In the genomic region with DNA sequence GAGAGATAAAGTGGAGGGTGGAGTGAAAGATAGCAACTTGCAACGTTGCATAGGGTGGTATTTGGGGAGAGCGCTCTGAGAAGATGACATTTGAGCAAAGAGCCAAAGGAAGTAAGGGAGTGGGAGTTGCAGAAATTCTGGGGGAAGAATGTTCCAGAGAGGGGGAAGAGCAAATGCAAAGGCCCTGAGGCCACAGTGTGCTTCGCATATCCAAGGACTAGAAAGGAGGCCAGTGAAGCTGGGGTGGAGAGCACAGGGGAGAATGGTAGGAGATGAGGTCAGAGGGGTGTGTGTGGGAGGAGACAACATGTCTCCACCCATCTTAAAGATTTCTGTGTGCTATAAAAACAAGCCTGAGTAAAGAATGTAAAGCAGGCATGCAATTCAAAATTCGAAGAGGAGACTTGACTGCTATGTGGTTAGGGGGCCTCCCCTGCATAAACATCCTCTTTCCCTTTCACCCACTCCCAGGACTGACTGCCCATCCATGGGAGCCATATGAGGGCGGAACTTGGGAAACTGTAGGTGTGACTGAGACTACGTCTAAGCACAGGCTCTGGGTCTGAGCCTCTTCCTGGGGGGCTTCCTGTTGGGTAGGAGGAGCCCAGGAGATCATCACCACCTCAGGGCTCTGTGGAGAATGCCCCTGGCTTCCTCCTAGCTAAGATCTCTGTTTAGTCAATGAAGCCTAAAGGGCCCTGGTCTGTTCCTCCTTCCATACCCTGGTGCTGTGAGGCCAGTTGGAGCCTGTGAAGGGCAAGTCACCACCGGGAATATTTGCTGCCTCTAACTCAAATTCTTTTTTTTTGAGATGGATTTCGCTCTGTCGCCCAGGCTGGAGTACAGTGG, we compare ENCODE assay signal across 8 cellular contexts. TPM values are rescaled to one million over a fixed set of nuclear protein-coding genes. Genes with fewer than 3 reads are reported as not detected.
A peak's percentile ranks its signal among the peaks of the same experiment; 100 is the strongest.
DNase-seq lines count a peak whose midpoint lies in the region; ATAC-seq and TF ChIP-seq lines count a peak whose summit lies in the region.

No MANE protein-coding gene starts in this region.

- ATAC-seq in activated naive CD8-positive, alpha-beta T cell treated with anti-CD3 and anti-CD28 coated beads, Interleukin-2, amount 50 U/mL, for 24 hours, result peak; percentile 5
- no peak for ATAC-seq in stimulated activated effector memory CD8-positive, alpha-beta T cell treated with anti-CD3 and anti-CD28 coated beads, Interleukin-12 subunit alpha, Interleukin-12 subunit beta, amount 100 ng/mL, for 72 hours
- ATAC-seq in psoas muscle, result no peak

- H3K4me3 ChIP-seq in CD8-positive, alpha-beta memory T cell (ENCODE audit: low read length), result no peak overlapping the region
- no peak overlapping the region for H3K4me3 ChIP-seq in psoas muscle

- no peak for TF ChIP-seq CTCF in psoas muscle (IDR thresholded peaks at IDR 0.05)

- no peaks in the 10 kb centered on the region for H3K36me3 Mint-ChIP-seq in CD8-positive, alpha-beta memory T cell
- H3K36me3 Mint-ChIP-seq in activated naive CD8-positive, alpha-beta T cell treated with anti-CD3 and anti-CD28 coated beads, Interleukin-2, amount 50 U/mL, for 24 hours (ENCODE audit: low read depth), result no peaks in the 10 kb centered on the region
- H3K36me3 Mint-ChIP-seq in stimulated activated effector memory CD8-positive, alpha-beta T cell treated with anti-CD3 and anti-CD28 coated beads, Interleukin-12 subunit alpha, Interleukin-12 subunit beta, amount 100 ng/mL, for 72 hours, result no peaks in the 10 kb centered on the region

- H3K27ac Mint-ChIP-seq in CD8-positive, alpha-beta memory T cell, result peak overlapping the region in 2 of 8 donors; percentile 29 to 71
- H3K27ac Mint-ChIP-seq in activated naive CD8-positive, alpha-beta T cell treated with anti-CD3 and anti-CD28 coated beads, Interleukin-2, amount 50 U/mL, for 24 hours, result peak overlapping the region; percentile 15
- no peak overlapping the region for H3K27ac Mint-ChIP-seq in stimulated activated effector memory CD8-positive, alpha-beta T cell treated with anti-CD3 and anti-CD28 coated beads, Interleukin-12 subunit alpha, Interleukin-12 subunit beta, amount 100 ng/mL, for 72 hours

- H3K27me3 ChIP-seq in CD8-positive, alpha-beta memory T cell (ENCODE audit: insufficient read depth, low read length, poor library complexity, severe bottlenecking), result no peaks in the 10 kb centered on the region
- H3K27me3 ChIP-seq in psoas muscle (ENCODE audit: insufficient read depth in 3 of 3, low read length in 2 of 3), result no peaks in the 10 kb centered on the region

- peak overlapping the region; percentile 51 for H3K27ac ChIP-seq in CD8-positive, alpha-beta memory T cell (ENCODE audit: low read depth, low read length)
- H3K27ac ChIP-seq in psoas muscle, result no peak overlapping the region

- no peaks in the 10 kb centered on the region for H3K9me3 ChIP-seq in CD8-positive, alpha-beta memory T cell (ENCODE audit: low read length)
- H3K9me3 ChIP-seq in psoas muscle, result no peaks in the 10 kb centered on the region

- WGBS in psoas muscle, 3 donors, result 80 to 81% (median 80%) methylated on average over 9 of the region's 9 CpGs

- H3K36me3 ChIP-seq in CD8-positive, alpha-beta memory T cell (ENCODE audit: insufficient read depth, low read length), result no peaks in the 10 kb centered on the region
- no peaks in the 10 kb centered on the region for H3K36me3 ChIP-seq in psoas muscle (ENCODE audit: insufficient read depth in 1 of 2, low read depth in 1 of 2)

- intact Hi-C loops in psoas muscle (cut with DNase I), result no loop called here

- H3K27me3 Mint-ChIP-seq in CD8-positive, alpha-beta memory T cell, result peaks cover 19 to 21% of the 10 kb centered on the region in 2 donors
- peaks cover 2% of the 10 kb centered on the region for H3K27me3 Mint-ChIP-seq in activated naive CD8-positive, alpha-beta T cell treated with anti-CD3 and anti-CD28 coated beads, Interleukin-2, amount 50 U/mL, for 24 hours

- CTCF ChIA-PET in CD8-positive, alpha-beta memory T cell (lab: Charles Lee), result no interaction called here

- peaks cover 19 to 24% (median 19%) of the 10 kb centered on the region in 3 donors for H3K4me1 Mint-ChIP-seq in CD8-positive, alpha-beta memory T cell
- peaks cover 44% of the 10 kb centered on the region for H3K4me1 Mint-ChIP-seq in activated naive CD8-positive, alpha-beta T cell treated with anti-CD3 and anti-CD28 coated beads, Interleukin-2, amount 50 U/mL, for 24 hours
- H3K4me1 Mint-ChIP-seq in stimulated activated effector memory CD8-positive, alpha-beta T cell treated with anti-CD3 and anti-CD28 coated beads, Interleukin-12 subunit alpha, Interleukin-12 subunit beta, amount 100 ng/mL, for 72 hours, result peaks cover 20% of the 10 kb centered on the region

- POLR2A ChIA-PET in CD8-positive, alpha-beta memory T cell (lab: Charles Lee), result no interaction called here

- H3K9me3 Mint-ChIP-seq in CD8-positive, alpha-beta memory T cell, result no peaks in the 10 kb centered on the region
- H3K9me3 Mint-ChIP-seq in activated naive CD8-positive, alpha-beta T cell treated with anti-CD3 and anti-CD28 coated beads, Interleukin-2, amount 50 U/mL, for 24 hours, result no peaks in the 10 kb centered on the region
- H3K9me3 Mint-ChIP-seq in stimulated activated effector memory CD8-positive, alpha-beta T cell treated with anti-CD3 and anti-CD28 coated beads, Interleukin-12 subunit alpha, Interleukin-12 subunit beta, amount 100 ng/mL, for 72 hours, result no peaks in the 10 kb centered on the region

- H3K4me3 Mint-ChIP-seq in CD8-positive, alpha-beta memory T cell, result peak overlapping the region in 1 of 7 donors; percentile 43
- H3K4me3 Mint-ChIP-seq in activated naive CD8-positive, alpha-beta T cell treated with anti-CD3 and anti-CD28 coated beads, Interleukin-2, amount 50 U/mL, for 24 hours, result no peak overlapping the region
- no peak overlapping the region for H3K4me3 Mint-ChIP-seq in stimulated activated effector memory CD8-positive, alpha-beta T cell treated with anti-CD3 and anti-CD28 coated beads, Interleukin-12 subunit alpha, Interleukin-12 subunit beta, amount 100 ng/mL, for 72 hours

- no peaks in the 10 kb centered on the region for H3K4me1 ChIP-seq in CD8-positive, alpha-beta memory T cell (ENCODE audit: insufficient read depth, low read length)
- no peaks in the 10 kb centered on the region for H3K4me1 ChIP-seq in psoas muscle

- DNase-seq in CD8-positive, alpha-beta memory T cell, result no peak
- DNase-seq in HT1080 (ENCODE audit: low read depth), result peak; percentile 32
- DNase-seq in activated naive CD8-positive, alpha-beta T cell treated with anti-CD3 and anti-CD28 coated beads, Interleukin-2, amount 50 U/mL, for 24 hours, result peak; percentile 25
- DNase-seq in mesenteric fat pad (ENCODE audit: low spot score), result peak; percentile 33
- no peak for DNase-seq in stimulated activated effector memory CD8-positive, alpha-beta T cell treated with anti-CD3 and anti-CD28 coated beads, Interleukin-12 subunit alpha, Interleukin-12 subunit beta, amount 100 ng/mL, for 72 hours (ENCODE audit: low spot score in 2 of 2)
- no peak for DNase-seq in AG20443 (ENCODE audit: low spot score)
- DNase-seq in psoas muscle, result no peak
- DNase-seq in NK-92 treated with Interleukin-12 subunit alpha and Interleukin-12 subunit beta, amount 100 ng/mL, for 24 hours (lab: John Stamatoyannopoulos, UW), result no peak

RNA-seq across cellular contexts. Expression of gene CLIC4, which starts 2.9 kb away (rescaled TPM):
- total RNA-seq in CD8-positive, alpha-beta memory T cell, result 10 to 100 TPM; 12.8 to 13.2 TPM
- 0.18 TPM for polyA plus RNA-seq in CD8-positive, alpha-beta memory T cell
- 108 and 122 TPM in 2 replicates for total RNA-seq in HT1080 (2014; rRNA removed; shearing (Covaris generic))
- polyA plus RNA-seq in HT1080 (2015; cell fraction: cytosol; rRNA removed), result 303 and 386 TPM in 2 replicates
- polyA plus RNA-seq in HT1080 (2015; cell fraction: nucleus; rRNA removed), result 218 and 228 TPM in 2 replicates
- total RNA-seq in mesenteric fat pad (169 TPM), psoas muscle (10 to 100 TPM; 23.9 to 62.4 (median 45.4) TPM)
- 10 to 100 TPM; 22.1 to 67.3 (median 44.8) TPM for polyA plus RNA-seq in psoas muscle

Comparison
In these comparisons a context has a peak if more than half of its experiments do, and no peak if none do; other contexts are left out.
1. DNase-seq: peak in HT1080 (single experiment), activated naive CD8-positive, alpha-beta T cell treated with anti-CD3 and anti-CD28 coated beads, Interleukin-2, amount 50 U/mL, for 24 hours (single experiment) and mesenteric fat pad (single experiment); none in CD8-positive, alpha-beta memory T cell (0 of 5), stimulated activated effector memory CD8-positive, alpha-beta T cell treated with anti-CD3 and anti-CD28 coated beads, Interleukin-12 subunit alpha, Interleukin-12 subunit beta, amount 100 ng/mL, for 72 hours (0 of 2), AG20443 (single experiment), psoas muscle (0 of 2) and NK-92 treated with Interleukin-12 subunit alpha and Interleukin-12 subunit beta, amount 100 ng/mL, for 24 hours (single experiment).